9 cellular contexts compared by ENCODE assay signal in genomic region chr17:15699937-15700336, GRCh38. TPM values are rescaled to one million over a fixed set of nuclear protein-coding genes. Genes with fewer than 3 reads are reported as not detected.
DNase-seq lines count a peak whose midpoint lies in the region; ATAC-seq and TF ChIP-seq lines count a peak whose summit lies in the region.
"Not testable (repeated sequence)": the region's sequence is repeated elsewhere in the genome, so short reads cannot be mapped to it uniquely, and the experiment has no call there.
"Had no signal": no experiment of that assay in that cellular context is flagged by ENCODE, and none has a peak within 500 bp of the region (broad histone marks: within the 10 kb centered on the region; RNA-seq: fewer than 3 reads in every experiment).

No MANE protein-coding gene starts in this region.

- DNase-seq in T-helper 2 cell treated with Interferon-gamma antibody and Interleukin-4, amounts not matched to agents 5 μg/mL and 100 μg/mL, for 36 hours (ENCODE audit: low spot score); body of pancreas; fibroblast of villous mesenchyme (ENCODE audit: low read depth); lower lobe of right lung; psoas muscle; vagina (ENCODE audit: extremely low spot score in 2 of 2): not testable (repeated sequence)

- not testable (repeated sequence) for TF ChIP-seq POLR2A in body of pancreas (IDR thresholded peaks at IDR 0.05); vagina (IDR thresholded peaks at IDR 0.05)

- peak overlapping the region; percentile 95 for H3K4me3 Mint-ChIP-seq in T-helper 2 cell treated with Interferon-gamma antibody and Interleukin-4, amounts not matched to agents 5 μg/mL and 100 μg/mL, for 36 hours

- not testable (repeated sequence) for H3K4me1 Mint-ChIP-seq in T-helper 2 cell treated with Interferon-gamma antibody and Interleukin-4, amounts not matched to agents 5 μg/mL and 100 μg/mL, for 36 hours (ENCODE audit: low read depth)

- H3K27ac Mint-ChIP-seq in T-helper 2 cell treated with Interferon-gamma antibody and Interleukin-4, amounts not matched to agents 5 μg/mL and 100 μg/mL, for 36 hours = peak overlapping the region; percentile 83

- H3K27me3 Mint-ChIP-seq in T-helper 2 cell treated with Interferon-gamma antibody and Interleukin-4, amounts not matched to agents 5 μg/mL and 100 μg/mL, for 36 hours (ENCODE audit: low read depth) = not testable (repeated sequence)

- peaks cover 22% of the 10 kb centered on the region for H3K36me3 Mint-ChIP-seq in T-helper 2 cell treated with Interferon-gamma antibody and Interleukin-4, amounts not matched to agents 5 μg/mL and 100 μg/mL, for 36 hours (ENCODE audit: low read depth)

- H3K27ac ChIP-seq in body of pancreas = peak overlapping the region in 1 of 4 donors; percentile 21
- not testable (repeated sequence) for H3K27ac ChIP-seq in lower lobe of right lung, psoas muscle
- peak overlapping the region; percentile 67 for H3K27ac ChIP-seq in vagina

- intact Hi-C loops in body of pancreas (cut with DNase I); lower lobe of right lung (cut with DNase I); psoas muscle (cut with DNase I); vagina (cut with DNase I): not testable (repeated sequence)

- not testable (repeated sequence) for H3K9me3 Mint-ChIP-seq in T-helper 2 cell treated with Interferon-gamma antibody and Interleukin-4, amounts not matched to agents 5 μg/mL and 100 μg/mL, for 36 hours

- not testable (repeated sequence) for H3K4me1 ChIP-seq in body of pancreas, lower lobe of right lung, psoas muscle, vagina

- H3K4me3 ChIP-seq in body of pancreas (peak overlapping the region in 1 of 2 donors; percentile 23), fibroblast of villous mesenchyme (ENCODE audit: low read depth, low read length) (peak overlapping the region; percentile 61), lower lobe of right lung (peak overlapping the region; percentile 58), psoas muscle (peak overlapping the region; percentile 68), vagina (peak overlapping the region; percentile 49 to 53)

- ATAC-seq in GM18498 (IDR thresholded peaks at IDR 0.05; ENCODE audit: unreplicated experiment) (peak; percentile 3), HG03520 (IDR thresholded peaks at IDR 0.05; ENCODE audit: unreplicated experiment) (peak; percentile 1), body of pancreas (peak; percentile 4), lower lobe of right lung (peak; percentile 25 to 55), psoas muscle (peak in 3 of 4 donors; percentile 14 to 29 (median 28))

- H3K27me3 ChIP-seq in body of pancreas; lower lobe of right lung (ENCODE audit: low read depth); psoas muscle (ENCODE audit: insufficient read depth in 3 of 3, low read length in 2 of 3); vagina: not testable (repeated sequence)

- not testable (repeated sequence) for TF ChIP-seq CTCF in body of pancreas (IDR thresholded peaks at IDR 0.05); fibroblast of villous mesenchyme (IDR thresholded peaks at IDR 0.05; ENCODE audit: insufficient read depth, low read depth, low read length); lower lobe of right lung (IDR thresholded peaks at IDR 0.05); psoas muscle (IDR thresholded peaks at IDR 0.05); vagina (IDR thresholded peaks at IDR 0.05)

- no CpG with 5 or more reads among the region's 21 CpGs for WGBS in body of pancreas, 2 donors
- WGBS in psoas muscle, 3 donors = 0% methylated on average over 7 to 13 of the region's 21 CpGs

- not testable (repeated sequence) for H3K36me3 ChIP-seq in body of pancreas (replicated peaks in 1 of 2; ENCODE audit: insufficient read depth in 1 of 2, low read depth in 2 of 2); lower lobe of right lung; psoas muscle (ENCODE audit: insufficient read depth in 1 of 2, low read depth in 1 of 2); vagina

- not testable (repeated sequence) for H3K9me3 ChIP-seq in body of pancreas, lower lobe of right lung, psoas muscle, vagina

RNA-seq across cellular contexts. Expression of gene ZNF286A, which starts 0.4 kb away (rescaled TPM):
- total RNA-seq in body of pancreas (10 to 100 TPM in 1 of 2 donors, 1 to 10 TPM in 1; 4.7 to 14.5 TPM), fibroblast of villous mesenchyme (42.3 and 50.6 TPM in 2 replicates), lower lobe of right lung (11.2 TPM), psoas muscle (10 to 100 TPM in 1 of 4 donors, 1 to 10 TPM in 3; 6.2 to 11.8 (median 7.0) TPM), vagina (13.3 TPM)
- 10 to 100 TPM in 1 of 3 donors, 1 to 10 TPM in 2; 3.2 to 11.7 (median 5.2) TPM for polyA plus RNA-seq in psoas muscle

RNA-seq across cellular contexts. Expression of gene TRIM16, which starts 15.8 kb away (rescaled TPM):
- 10 to 100 TPM in 1 of 2 donors, 1 to 10 TPM in 1; 4.9 to 34.6 TPM for total RNA-seq in body of pancreas
- 30.0 and 55.3 TPM in 2 replicates for total RNA-seq in fibroblast of villous mesenchyme
- 20.6 TPM for total RNA-seq in lower lobe of right lung
- 10 to 100 TPM; 22.8 to 47.7 (median 35.1) TPM for total RNA-seq in psoas muscle
- 10 to 100 TPM; 12.8 to 79.7 (median 20.4) TPM for polyA plus RNA-seq in psoas muscle
- 66.3 TPM for total RNA-seq in vagina

RNA-seq across cellular contexts. Expression of gene TBC1D26, which starts 32.1 kb away (rescaled TPM):
- total RNA-seq in body of pancreas (not detected), fibroblast of villous mesenchyme (under 0.01 TPM in 1 of 2 replicates, not detected in the other), lower lobe of right lung (not detected), psoas muscle (not detected), vagina (4.2 TPM)
- under 1 TPM in 1 of 3 donors, not detected in 2; 0.05 TPM for polyA plus RNA-seq in psoas muscle
- total RNA-seq: Daoy had no signal
